Comparison of ENCODE assay signal across 9 cellular contexts in the genomic region with DNA sequence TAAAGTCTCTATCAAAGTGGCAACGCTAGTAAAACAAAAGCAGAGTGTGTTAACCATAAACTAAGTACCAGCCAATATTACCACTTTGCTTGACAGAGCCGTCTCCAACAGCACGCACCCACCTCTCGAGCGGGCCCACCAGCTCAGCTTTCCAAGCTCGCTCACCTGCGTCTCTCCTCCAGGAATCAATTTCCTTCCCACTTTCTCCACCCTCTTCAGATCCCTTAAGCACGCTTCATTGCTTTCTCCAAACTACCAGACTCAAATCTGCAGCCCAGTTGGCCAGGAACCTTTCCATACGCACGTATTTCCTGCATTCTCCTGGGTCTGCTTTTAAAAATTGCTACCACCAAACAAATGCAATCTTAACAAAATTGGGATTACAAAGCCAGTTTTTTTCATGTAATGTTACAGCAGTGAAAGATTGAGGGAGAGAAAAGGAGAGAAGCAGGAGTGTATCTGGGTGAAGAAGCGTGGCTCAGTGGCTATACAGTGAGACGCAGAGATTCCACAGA. TPM values are rescaled to one million over a fixed set of nuclear protein-coding genes. Genes with fewer than 3 reads are reported as not detected.
DNase-seq lines count a peak whose midpoint lies in the region; ATAC-seq and TF ChIP-seq lines count a peak whose summit lies in the region.
"Had no signal": no experiment of that assay in that cellular context is flagged by ENCODE, and none has a peak within 500 bp of the region (broad histone marks: within the 10 kb centered on the region; RNA-seq: fewer than 3 reads in every experiment).

No MANE protein-coding gene starts in this region.

- peaks cover 46% of the 10 kb centered on the region for H3K27me3 Mint-ChIP-seq in T-helper 2 cell treated with Interferon-gamma antibody and Interleukin-4, amounts not matched to agents 5 μg/mL and 100 μg/mL, for 36 hours (ENCODE audit: low read depth)
- H3K27me3 Mint-ChIP-seq in activated naive CD8-positive, alpha-beta T cell treated with anti-CD3 and anti-CD28 coated beads, Interleukin-2, amount 10 ng/mL, durations not matched to agents 7 days and 5 days = peaks cover 56% of the 10 kb centered on the region
- peaks cover 11 to 18% (median 16%) of the 10 kb centered on the region in 3 donors for H3K27me3 Mint-ChIP-seq in immature natural killer cell (ENCODE audit: low read depth in 3 of 3)

- TF ChIP-seq CTCF in omental fat pad (IDR thresholded peaks at IDR 0.05) = no peak

- H3K27ac ChIP-seq in substantia nigra (ENCODE audit: low read depth, low read length, poor library complexity, severe bottlenecking) = peak overlapping the region; percentile 86

- no peak for ATAC-seq in activated naive CD8-positive, alpha-beta T cell treated with anti-CD3 and anti-CD28 coated beads, Interleukin-2, amount 10 ng/mL, durations not matched to agents 7 days and 5 days (ENCODE audit: low read depth)
- no peak for ATAC-seq in omental fat pad (ENCODE audit: low FRiP score)

- no peak for DNase-seq in T-helper 2 cell treated with Interferon-gamma antibody and Interleukin-4, amounts not matched to agents 5 μg/mL and 100 μg/mL, for 36 hours (ENCODE audit: low spot score)
- DNase-seq in T-helper 2 cell = no peak
- DNase-seq in activated naive CD8-positive, alpha-beta T cell treated with anti-CD3 and anti-CD28 coated beads, Interleukin-2, amount 10 ng/mL, durations not matched to agents 7 days and 5 days = no peak
- no peak for DNase-seq in immature natural killer cell
- no peak for DNase-seq in substantia nigra (lab: John Stamatoyannopoulos, UW)
- DNase-seq in NCI-H446 (lab: John Stamatoyannopoulos, UW) = no peak
- DNase-seq in HPDE6-E6E7 (ENCODE audit: extremely low spot score) = no peak
- no peak for DNase-seq in omental fat pad (ENCODE audit: low spot score)
- DNase-seq: DND-41 had no signal

- no peaks in the 10 kb centered on the region for H3K36me3 Mint-ChIP-seq in T-helper 2 cell treated with Interferon-gamma antibody and Interleukin-4, amounts not matched to agents 5 μg/mL and 100 μg/mL, for 36 hours (ENCODE audit: low read depth)
- no peaks in the 10 kb centered on the region for H3K36me3 Mint-ChIP-seq in activated naive CD8-positive, alpha-beta T cell treated with anti-CD3 and anti-CD28 coated beads, Interleukin-2, amount 10 ng/mL, durations not matched to agents 7 days and 5 days
- H3K36me3 Mint-ChIP-seq in immature natural killer cell = peaks cover 0 to 3% (median 0%) of the 10 kb centered on the region in 3 donors

- POLR2A ChIA-PET in activated naive CD8-positive, alpha-beta T cell treated with anti-CD3 and anti-CD28 coated beads, Interleukin-2, amount 10 ng/mL, durations not matched to agents 7 days and 5 days (lab: Charles Lee) = no interaction called here

- H3K27ac Mint-ChIP-seq in T-helper 2 cell treated with Interferon-gamma antibody and Interleukin-4, amounts not matched to agents 5 μg/mL and 100 μg/mL, for 36 hours = no peak overlapping the region
- no peak overlapping the region for H3K27ac Mint-ChIP-seq in activated naive CD8-positive, alpha-beta T cell treated with anti-CD3 and anti-CD28 coated beads, Interleukin-2, amount 10 ng/mL, durations not matched to agents 7 days and 5 days
- no peak overlapping the region for H3K27ac Mint-ChIP-seq in immature natural killer cell

- H3K4me1 Mint-ChIP-seq in T-helper 2 cell treated with Interferon-gamma antibody and Interleukin-4, amounts not matched to agents 5 μg/mL and 100 μg/mL, for 36 hours (ENCODE audit: low read depth) = peaks cover 2% of the 10 kb centered on the region
- H3K4me1 Mint-ChIP-seq in activated naive CD8-positive, alpha-beta T cell treated with anti-CD3 and anti-CD28 coated beads, Interleukin-2, amount 10 ng/mL, durations not matched to agents 7 days and 5 days = peaks cover 9% of the 10 kb centered on the region
- H3K4me1 Mint-ChIP-seq in immature natural killer cell = peaks cover 15 to 17% of the 10 kb centered on the region in 2 donors

- H3K9me3 Mint-ChIP-seq in T-helper 2 cell treated with Interferon-gamma antibody and Interleukin-4, amounts not matched to agents 5 μg/mL and 100 μg/mL, for 36 hours = no peaks in the 10 kb centered on the region
- no peaks in the 10 kb centered on the region for H3K9me3 Mint-ChIP-seq in activated naive CD8-positive, alpha-beta T cell treated with anti-CD3 and anti-CD28 coated beads, Interleukin-2, amount 10 ng/mL, durations not matched to agents 7 days and 5 days
- H3K9me3 Mint-ChIP-seq in immature natural killer cell = no peaks in the 10 kb centered on the region

- peak overlapping the region; percentile 42 for H3K4me3 Mint-ChIP-seq in T-helper 2 cell treated with Interferon-gamma antibody and Interleukin-4, amounts not matched to agents 5 μg/mL and 100 μg/mL, for 36 hours
- peak overlapping the region; percentile 25 for H3K4me3 Mint-ChIP-seq in activated naive CD8-positive, alpha-beta T cell treated with anti-CD3 and anti-CD28 coated beads, Interleukin-2, amount 10 ng/mL, durations not matched to agents 7 days and 5 days
- peak overlapping the region; percentile 40 to 73 (median 66) for H3K4me3 Mint-ChIP-seq in immature natural killer cell

RNA-seq across cellular contexts. Expression of a gene that starts 1.5 kb away (rescaled TPM):
- not detected for total RNA-seq in activated naive CD8-positive, alpha-beta T cell treated with anti-CD3 and anti-CD28 coated beads, Interleukin-2, amount 10 ng/mL, durations not matched to agents 7 days and 5 days
- not detected for polyA plus RNA-seq in immature natural killer cell
- 1 to 10 TPM; 2.2 to 8.9 (median 6.2) TPM for total RNA-seq in omental fat pad
